ENCODE assay signal across 8 cellular contexts in genomic region chr10:93376372-93377296, GRCh38.
DNase-seq lines count a peak whose midpoint lies in the region; ATAC-seq and TF ChIP-seq lines count a peak whose summit lies in the region.

No MANE protein-coding gene starts in this region.

- peak; percentile 86 for TF ChIP-seq CTCF in HFF-Myc (IDR thresholded peaks at IDR 0.05; ENCODE audit: low read depth, low read length, missing control alignments)
- peak; percentile 81 for TF ChIP-seq CTCF in activated B cell treated with CpG ODN at 0.5 μM for 24 hours (IDR thresholded peaks at IDR 0.05)
- TF ChIP-seq CTCF in epithelial cell of esophagus (IDR thresholded peaks at IDR 0.05; ENCODE audit: insufficient read depth, low read depth, low read length, missing control alignments), result peak; percentile 97
- TF ChIP-seq CTCF in mesothelial cell of epicardium (IDR thresholded peaks at IDR 0.05; ENCODE audit: unreplicated experiment), result peak; percentile 98
- TF ChIP-seq CTCF in suprapubic skin (IDR thresholded peaks at IDR 0.05), result peak; percentile 82 to 93

- H3K27ac ChIP-seq in suprapubic skin, result peak overlapping the region; percentile 57

- H3K4me1 Mint-ChIP-seq in activated B cell treated with CpG ODN at 0.5 μM for 24 hours (peaks cover 2% of the 10 kb centered on the region), mesothelial cell of epicardium (peaks cover 13% of the 10 kb centered on the region)

- TF ChIP-seq EP300 in suprapubic skin (IDR thresholded peaks at IDR 0.05), result no peak

- H3K27me3 Mint-ChIP-seq in activated B cell treated with CpG ODN at 0.5 μM for 24 hours, result peaks cover 3% of the 10 kb centered on the region
- no peaks in the 10 kb centered on the region for H3K27me3 Mint-ChIP-seq in mesothelial cell of epicardium (ENCODE audit: low read depth)

- POLR2A ChIA-PET in activated B cell treated with CpG ODN at 0.5 μM for 24 hours (lab: Charles Lee), result interaction anchor here (0.6 to 1.5 kb wide), 2 partner anchors 106 to 107 kb away, joined by 3 to 6 read pairs; partner anchors contain the start of gene MYOF

- CTCF ChIA-PET in activated B cell treated with CpG ODN at 0.5 μM for 24 hours (lab: Charles Lee), result interaction anchor here (0.7 to 5.1 kb wide), 35 partner anchors 9 to 482 kb away, joined by 3 to 237 read pairs (median 5); partner anchors contain the start of genes CEP55 and MYOF

- no peaks in the 10 kb centered on the region for H3K9me3 ChIP-seq in suprapubic skin

- WGBS in suprapubic skin, result 23% methylated on average over 10 of the region's 10 CpGs

- no peak for TF ChIP-seq POLR2A in suprapubic skin (IDR thresholded peaks at IDR 0.05)

- no peaks in the 10 kb centered on the region for H3K27me3 ChIP-seq in suprapubic skin

- H3K9me3 Mint-ChIP-seq in activated B cell treated with CpG ODN at 0.5 μM for 24 hours (no peaks in the 10 kb centered on the region), mesothelial cell of epicardium (no peaks in the 10 kb centered on the region)

- H3K4me3 ChIP-seq in HFF-Myc (replicated peaks; ENCODE audit: low read depth, low read length), result no peak overlapping the region
- H3K4me3 ChIP-seq in epithelial cell of esophagus (ENCODE audit: low read length), result no peak overlapping the region
- no peak overlapping the region for H3K4me3 ChIP-seq in suprapubic skin

- DNase-seq in EH (ENCODE audit: low read depth), result peak; percentile 97
- DNase-seq in HFF-Myc (ENCODE audit: extremely low read depth, low read depth), result peak; percentile 74
- DNase-seq in NCI-H2227 (lab: John Stamatoyannopoulos, UW; ENCODE audit: unreplicated experiment), result peak; percentile 74
- no peak for DNase-seq in activated B cell treated with CpG ODN at 0.5 μM for 24 hours
- DNase-seq in epithelial cell of esophagus (ENCODE audit: low read depth), result peak; percentile 91
- DNase-seq in mesothelial cell of epicardium (ENCODE audit: low spot score in 2 of 2, unreplicated experiment in 2 of 2), result peak in 1 of 2 experiments; percentile 53
- no peak for DNase-seq in suprapubic skin (ENCODE audit: low spot score in 2 of 2)
- no peak for DNase-seq in mesenteric fat pad (ENCODE audit: low spot score)

- ATAC-seq in activated B cell treated with CpG ODN at 0.5 μM for 24 hours (ENCODE audit: low read depth), result peak; percentile 82

- H3K4me3 Mint-ChIP-seq in activated B cell treated with CpG ODN at 0.5 μM for 24 hours, result no peak overlapping the region
- H3K4me3 Mint-ChIP-seq in mesothelial cell of epicardium, result peak overlapping the region; percentile 9

- peaks cover 18% of the 10 kb centered on the region for H3K4me1 ChIP-seq in suprapubic skin

- no peak overlapping the region for H3K27ac Mint-ChIP-seq in activated B cell treated with CpG ODN at 0.5 μM for 24 hours
- H3K27ac Mint-ChIP-seq in mesothelial cell of epicardium, result peak overlapping the region; percentile 84

- H3K36me3 Mint-ChIP-seq in activated B cell treated with CpG ODN at 0.5 μM for 24 hours (ENCODE audit: low read depth), result no peaks in the 10 kb centered on the region
- H3K36me3 Mint-ChIP-seq in mesothelial cell of epicardium, result peaks cover 20% of the 10 kb centered on the region

- H3K36me3 ChIP-seq in suprapubic skin, result peaks cover 66% of the 10 kb centered on the region

- intact Hi-C loops in activated B cell treated with CpG ODN at 0.5 μM for 24 hours (cut with micrococcal nuclease), result loop anchor here (1.0 to 5.0 kb wide), 6 partner anchors 106 to 946 kb away; partner anchors contain the start of gene MYOF

Comparison
In these comparisons a context has a peak if more than half of its experiments do, and no peak if none do; other contexts are left out.
1. DNase-seq: peak in EH (single experiment), HFF-Myc (single experiment), NCI-H2227 (single experiment) and epithelial cell of esophagus (single experiment); none in activated B cell treated with CpG ODN at 0.5 μM for 24 hours (single experiment), suprapubic skin (0 of 2) and mesenteric fat pad (single experiment).
2. Peak in every context shown above with its lines, with median percentiles within 50 percentile points of each other: CTCF ChIP-seq.